1 cellular context compared by ENCODE assay signal in the genomic region with DNA sequence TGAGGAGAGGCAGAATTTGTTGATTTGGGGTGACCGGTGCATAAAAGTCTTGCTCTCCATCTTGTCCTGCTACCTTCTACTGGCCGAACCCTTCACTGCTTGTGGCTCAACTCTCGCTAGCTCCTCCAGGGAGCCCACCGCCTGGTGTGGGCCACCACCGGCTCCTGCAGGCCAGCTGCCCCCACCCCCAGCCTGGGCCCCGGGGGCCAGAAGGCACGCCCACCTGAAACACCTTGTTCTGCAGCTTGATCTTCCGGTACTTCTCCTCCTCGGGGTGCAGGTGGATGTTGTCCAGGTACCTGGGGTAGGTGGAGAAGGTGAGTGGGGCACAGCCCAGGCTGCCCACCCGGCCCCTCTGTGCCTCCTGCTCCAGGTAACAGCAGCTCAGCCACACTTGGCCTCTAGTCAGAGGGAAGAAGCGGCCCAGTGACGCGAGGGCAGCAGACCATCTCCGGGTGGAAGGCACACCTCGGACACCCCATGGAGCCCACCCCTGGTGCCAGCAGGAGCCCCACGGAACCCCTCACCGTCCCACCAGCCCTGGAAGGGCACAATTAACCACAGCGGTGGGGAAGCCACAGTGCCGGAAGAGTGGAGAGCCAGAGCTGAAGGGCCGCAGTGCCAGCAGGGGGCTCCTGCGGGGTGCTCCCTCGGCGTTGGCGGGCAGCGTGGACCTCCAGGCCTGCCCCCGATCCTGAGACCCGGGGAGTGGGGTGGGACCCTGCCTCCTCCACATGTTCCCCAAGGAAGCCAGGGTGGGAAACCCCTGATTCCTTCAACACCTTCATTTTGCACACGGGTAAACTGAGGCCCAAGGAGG.
TF ChIP-seq lines count a peak whose summit lies in the region.

No MANE protein-coding gene starts in this region.

TF ChIP-seq in IMR-90, 13 proteins besides CTCF, POLR2A, EP300 and RAD21:
- TF ChIP-seq, protein P1, sequence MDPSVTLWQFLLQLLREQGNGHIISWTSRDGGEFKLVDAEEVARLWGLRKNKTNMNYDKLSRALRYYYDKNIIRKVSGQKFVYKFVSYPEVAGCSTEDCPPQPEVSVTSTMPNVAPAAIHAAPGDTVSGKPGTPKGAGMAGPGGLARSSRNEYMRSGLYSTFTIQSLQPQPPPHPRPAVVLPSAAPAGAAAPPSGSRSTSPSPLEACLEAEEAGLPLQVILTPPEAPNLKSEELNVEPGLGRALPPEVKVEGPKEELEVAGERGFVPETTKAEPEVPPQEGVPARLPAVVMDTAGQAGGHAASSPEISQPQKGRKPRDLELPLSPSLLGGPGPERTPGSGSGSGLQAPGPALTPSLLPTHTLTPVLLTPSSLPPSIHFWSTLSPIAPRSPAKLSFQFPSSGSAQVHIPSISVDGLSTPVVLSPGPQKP (IDR thresholded peaks at IDR 0.05; ENCODE audit: borderline replicate concordance, low read depth, low read length) = no peak
- no peak for TF ChIP-seq CHD1 (IDR thresholded peaks at IDR 0.05; ENCODE audit: low read depth, low read length)
- TF ChIP-seq MXI1 (IDR thresholded peaks at IDR 0.05; ENCODE audit: borderline replicate concordance, low read depth, low read length) = no peak
- TF ChIP-seq MAZ (IDR thresholded peaks at IDR 0.05; ENCODE audit: borderline replicate concordance, low read depth, low read length) = no peak
- TF ChIP-seq MAFK (IDR thresholded peaks at IDR 0.05; ENCODE audit: low read depth, low read length) = no peak
- no peak for TF ChIP-seq NFE2L2 (IDR thresholded peaks at IDR 0.05; ENCODE audit: low read depth, low read length)
- TF ChIP-seq, protein P2, sequence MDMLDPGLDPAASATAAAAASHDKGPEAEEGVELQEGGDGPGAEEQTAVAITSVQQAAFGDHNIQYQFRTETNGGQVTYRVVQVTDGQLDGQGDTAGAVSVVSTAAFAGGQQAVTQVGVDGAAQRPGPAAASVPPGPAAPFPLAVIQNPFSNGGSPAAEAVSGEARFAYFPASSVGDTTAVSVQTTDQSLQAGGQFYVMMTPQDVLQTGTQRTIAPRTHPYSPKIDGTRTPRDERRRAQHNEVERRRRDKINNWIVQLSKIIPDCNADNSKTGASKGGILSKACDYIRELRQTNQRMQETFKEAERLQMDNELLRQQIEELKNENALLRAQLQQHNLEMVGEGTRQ (IDR thresholded peaks at IDR 0.05; ENCODE audit: low read depth, low read length) = no peak
- TF ChIP-seq CEBPB (IDR thresholded peaks at IDR 0.05; ENCODE audit: low read depth, low read length) = no peak
- TF ChIP-seq FOS (IDR thresholded peaks at IDR 0.05; ENCODE audit: low read depth, low read length) = no peak
- TF ChIP-seq RFX5 (IDR thresholded peaks at IDR 0.05; ENCODE audit: low read depth, low read length) = no peak
